Comparison of ENCODE assay signal across 29 cellular contexts in the genomic region with DNA sequence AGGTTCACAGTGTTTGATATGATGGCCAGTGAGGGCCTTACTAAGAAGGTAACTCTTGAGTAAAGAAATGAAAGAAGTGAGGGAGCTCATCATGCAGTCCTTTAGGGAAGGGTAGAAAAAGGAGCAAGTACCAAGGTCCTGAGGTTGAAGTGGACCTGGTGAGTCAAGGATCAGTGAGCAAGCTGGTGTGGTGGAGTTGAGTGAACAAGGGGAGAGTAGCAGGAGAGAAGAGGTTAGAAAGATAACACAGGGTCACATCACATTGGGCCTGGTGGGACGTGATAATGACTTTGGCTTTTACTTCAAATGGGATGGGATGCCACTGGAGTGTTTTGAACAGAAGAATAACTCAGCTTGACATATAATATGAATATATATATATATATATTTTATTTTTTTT.
"Had no signal": no experiment of that assay in that cellular context is flagged by ENCODE, and none has a peak within 500 bp of the region (broad histone marks: within the 10 kb centered on the region; RNA-seq: fewer than 3 reads in every experiment).

No MANE protein-coding gene starts in this region.

- H3K27me3 ChIP-seq: body of pancreas, brain microvascular endothelial cell, breast epithelium had no signal

- DNase-seq: activated CD4-positive, alpha-beta memory T cell treated with anti-CD3 and anti-CD28 coated beads, Interleukin-2, amount 10 ng/mL, durations not matched to agents 7 days and 5 days; activated CD4-positive, alpha-beta T cell treated with anti-CD3 and anti-CD28 coated beads for 1 hour; activated CD4-positive, alpha-beta T cell treated with anti-CD3 and anti-CD28 coated beads for 36 hours; activated CD4-positive, alpha-beta T cell treated with anti-CD3 and anti-CD28 coated beads for 48 hours; activated CD4-positive, alpha-beta T cell treated with anti-CD3 and anti-CD28 coated beads, Interleukin-2, amount 10 ng/mL, durations not matched to agents 7 days and 5 days; activated CD4-positive, alpha-beta T cell treated with anti-CD3 and anti-CD28 coated beads, Interleukin-2, amount 50 U/mL, for 48 hours; activated CD4-positive, CD25-positive, alpha-beta regulatory T cell; activated CD8-positive, alpha-beta memory T cell treated with anti-CD3 and anti-CD28 coated beads for 24 hours; activated CD8-positive, alpha-beta memory T cell treated with anti-CD3 and anti-CD28 coated beads, Interleukin-2, amount 10 ng/mL, durations not matched to agents 7 days and 5 days; activated CD8-positive, alpha-beta memory T cell treated with anti-CD3 and anti-CD28 coated beads, Interleukin-2, amount 50 U/mL, for 48 hours; activated CD8-positive, alpha-beta T cell treated with anti-CD3 and anti-CD28 coated beads, Interleukin-2, amount 10 ng/mL, durations not matched to agents 7 days and 5 days; activated effector memory CD4-positive, alpha-beta T cell treated with Interleukin-2 at 50 U/mL for 16 hours; activated gamma-delta T cell; activated naive CD4-positive, alpha-beta T cell treated with anti-CD3 and anti-CD28 coated beads, Interleukin-2, amount 10 ng/mL, durations not matched to agents 7 days and 5 days; activated naive CD4-positive, alpha-beta T cell treated with Interleukin-2 at 50 U/mL for 16 hours; activated naive CD8-positive, alpha-beta T cell treated with anti-CD3 and anti-CD28 coated beads, Interleukin-2, amount 10 ng/mL, durations not matched to agents 7 days and 5 days; activated naive CD8-positive, alpha-beta T cell treated with anti-CD3 and anti-CD28 coated beads, Interleukin-2, amount 50 U/mL, for 24 hours; activated T-cell treated with anti-CD3 and anti-CD28 coated beads, Interleukin-2, amount 50 U/mL, for 24 hours; activated T-cell treated with anti-CD3 and anti-CD28 coated beads, Interleukin-2, amount 50 U/mL, for 48 hours; amniotic stem cell; aorta; body of pancreas; brain microvascular endothelial cell; central memory CD4-positive, alpha-beta T cell; T-helper 1 cell; T-helper 2 cell; T-helper 9 cell; WERI-Rb-1 had no signal

- H3K27ac ChIP-seq: body of pancreas, brain microvascular endothelial cell, breast epithelium, WERI-Rb-1 had no signal

- H3K4me1 ChIP-seq: body of pancreas, breast epithelium had no signal

- H3K9me3 ChIP-seq: body of pancreas, breast epithelium had no signal

- H3K4me3 ChIP-seq: body of pancreas, breast epithelium had no signal

- H3K36me3 ChIP-seq: brain microvascular endothelial cell, breast epithelium, WERI-Rb-1 had no signal
